In the genomic region with DNA sequence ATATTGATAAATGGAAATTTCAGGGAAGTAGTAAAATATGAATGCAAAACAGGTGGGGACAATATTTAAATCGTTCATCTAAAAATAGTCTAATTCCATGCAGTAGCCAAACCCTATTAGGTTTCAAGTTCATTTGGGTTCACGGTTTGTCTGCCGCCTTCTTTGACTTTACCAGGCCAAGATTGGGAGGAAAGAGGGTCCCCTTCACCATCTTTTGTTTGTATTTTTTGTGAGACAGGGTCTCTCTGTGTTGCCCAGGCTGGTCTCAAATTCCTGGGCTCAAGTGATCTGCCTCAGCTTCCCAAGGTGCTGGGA, we compare ENCODE assay signal across 19 cellular contexts.
"Had no signal": no experiment of that assay in that cellular context is flagged by ENCODE, and none has a peak within 500 bp of the region (broad histone marks: within the 10 kb centered on the region; RNA-seq: fewer than 3 reads in every experiment).

No MANE protein-coding gene starts in this region.

- H3K4me1 Mint-ChIP-seq: immature natural killer cell had no signal

- H3K79me2 ChIP-seq: parathyroid adenoma had no signal

- H3K4me3 Mint-ChIP-seq: immature natural killer cell; memory B cell; mesothelial cell of epicardium; nephron; stimulated activated effector memory CD8-positive, alpha-beta T cell treated with anti-CD3 and anti-CD28 coated beads, Interleukin-12 subunit alpha, Interleukin-12 subunit beta, amount 100 ng/mL, for 72 hours; stimulated activated naive CD8-positive, alpha-beta T cell treated with anti-CD3 and anti-CD28 coated beads, Interleukin-15, Interleukin-2, amounts not matched to agents 100 ng/mL and 50 ng/mL, for 24 hours had no signal

- H3K9ac ChIP-seq: parathyroid adenoma had no signal

- H3K27ac Mint-ChIP-seq: immature natural killer cell; memory B cell; mesothelial cell of epicardium; stimulated activated effector memory CD8-positive, alpha-beta T cell treated with anti-CD3 and anti-CD28 coated beads, Interleukin-12 subunit alpha, Interleukin-12 subunit beta, amount 100 ng/mL, for 72 hours; stimulated activated naive CD8-positive, alpha-beta T cell treated with anti-CD3 and anti-CD28 coated beads, Interleukin-15, Interleukin-2, amounts not matched to agents 100 ng/mL and 50 ng/mL, for 24 hours had no signal

- H3K27ac ChIP-seq: coronary artery, left lung, lower lobe of right lung, parathyroid adenoma, testis, tibial nerve, upper lobe of right lung, vagina had no signal

- H3K27me3 ChIP-seq: left lung, testis, tibial nerve, upper lobe of right lung, vagina had no signal

- H3K4me2 ChIP-seq: smooth muscle cell had no signal

- ATAC-seq: left lung, lower lobe of right lung, upper lobe of right lung had no signal

- H2AFZ ChIP-seq: parathyroid adenoma had no signal

- H3K4me3 ChIP-seq: coronary artery, dorsolateral prefrontal cortex, left lung, lower lobe of right lung, smooth muscle cell, testis, tibial nerve, upper lobe of right lung, vagina had no signal

- FAIRE-seq: keratinocyte had no signal

- H3K4me1 ChIP-seq: lower lobe of right lung, parathyroid adenoma, testis, tibial nerve, vagina had no signal

- H3K36me3 Mint-ChIP-seq: immature natural killer cell; memory B cell; stimulated activated effector memory CD8-positive, alpha-beta T cell treated with anti-CD3 and anti-CD28 coated beads, Interleukin-12 subunit alpha, Interleukin-12 subunit beta, amount 100 ng/mL, for 72 hours had no signal

- H3K36me3 ChIP-seq: left lung, lower lobe of right lung, tibial nerve, upper lobe of right lung, vagina had no signal

- H3K9me3 ChIP-seq: testis had no signal

- DNase-seq: dorsolateral prefrontal cortex; effector CD8-positive, alpha-beta T cell; immature natural killer cell; left lung; lower lobe of right lung; stimulated activated CD4-positive, alpha-beta T cell treated with anti-CD3 and anti-CD28 coated beads, Interleukin-2, amount 100 ng/mL, for 48 hours; testis; upper lobe of right lung had no signal
